ENCODE assay signal across 18 cellular contexts in the genomic region with DNA sequence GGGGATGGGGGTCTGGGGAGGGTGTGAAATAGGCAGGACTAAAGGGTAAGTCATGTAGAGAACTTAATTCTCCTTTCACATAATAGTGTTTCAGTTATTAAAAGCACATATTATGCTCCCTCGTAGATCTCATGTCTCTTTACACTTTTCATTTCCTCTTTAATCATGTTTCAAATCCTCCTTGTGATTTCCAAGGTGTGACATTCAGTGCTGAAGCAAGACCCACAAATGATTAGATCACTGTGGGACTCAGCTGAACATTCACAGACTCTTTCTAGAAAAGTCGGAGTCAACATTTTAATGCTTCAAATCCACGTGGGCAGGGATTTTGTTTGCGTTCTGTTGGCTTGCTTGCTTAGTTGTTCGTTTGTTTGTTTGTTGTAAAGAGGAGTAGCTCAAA. TPM values are rescaled to one million over a fixed set of nuclear protein-coding genes. Genes with fewer than 3 reads are reported as not detected.
DNase-seq lines count a peak whose midpoint lies in the region; ATAC-seq lines count a peak whose summit lies in the region.
"Had no signal": no experiment of that assay in that cellular context is flagged by ENCODE, and none has a peak within 500 bp of the region (broad histone marks: within the 10 kb centered on the region; RNA-seq: fewer than 3 reads in every experiment).

No MANE protein-coding gene starts in this region.

- H3K36me3 Mint-ChIP-seq in activated naive CD4-positive, alpha-beta T cell treated with anti-CD3 and anti-CD28 coated beads, Interleukin-2, amount 50 U/mL, for 72 hours = no peaks in the 10 kb centered on the region

- no peak overlapping the region for H3K27ac Mint-ChIP-seq in activated naive CD4-positive, alpha-beta T cell treated with anti-CD3 and anti-CD28 coated beads, Interleukin-2, amount 50 U/mL, for 72 hours
- H3K27ac Mint-ChIP-seq: activated naive CD8-positive, alpha-beta T cell treated with anti-CD3 and anti-CD28 coated beads, Interleukin-2, amount 50 U/mL, for 24 hours; activated T-helper 17 cell treated with anti-CD3 and anti-CD28 coated beads, Interleukin-2, amount 50 U/mL, for 72 hours; stimulated activated naive CD8-positive, alpha-beta T cell treated with anti-CD3 and anti-CD28 coated beads, Interleukin-15, amount 100 ng/mL, for 72 hours had no signal

- DNase-seq in CD1c-positive myeloid dendritic cell (ENCODE audit: extremely low spot score) = peak; percentile 57
- DNase-seq in Ammon's horn (ENCODE audit: low spot score) = no peak
- no peak for DNase-seq in activated naive CD4-positive, alpha-beta T cell treated with anti-CD3 and anti-CD28 coated beads, Interleukin-2, amount 50 U/mL, for 72 hours (ENCODE audit: low spot score in 2 of 2)
- DNase-seq in SHP77 (lab: John Stamatoyannopoulos, UW) = no peak
- DNase-seq in epidermal melanocyte (ENCODE audit: insufficient read length, low spot score) = no peak
- DNase-seq: activated naive CD8-positive, alpha-beta T cell treated with anti-CD3 and anti-CD28 coated beads, Interleukin-2, amount 50 U/mL, for 24 hours; GF-D8; NCI-H1436; NCI-H345; NK-92 treated with Interleukin-12 subunit alpha and Interleukin-12 subunit beta, amount 100 ng/mL, for 24 hours; sigmoid colon; stimulated activated naive CD8-positive, alpha-beta T cell treated with anti-CD3 and anti-CD28 coated beads, Interleukin-15, amount 100 ng/mL, for 72 hours; upper lobe of left lung had no signal

- no peaks in the 10 kb centered on the region for H3K9me3 Mint-ChIP-seq in activated naive CD4-positive, alpha-beta T cell treated with anti-CD3 and anti-CD28 coated beads, Interleukin-2, amount 50 U/mL, for 72 hours
- H3K9me3 Mint-ChIP-seq: activated naive CD8-positive, alpha-beta T cell treated with anti-CD3 and anti-CD28 coated beads, Interleukin-2, amount 50 U/mL, for 24 hours; activated T-helper 17 cell treated with anti-CD3 and anti-CD28 coated beads, Interleukin-2, amount 50 U/mL, for 72 hours; stimulated activated naive CD8-positive, alpha-beta T cell treated with anti-CD3 and anti-CD28 coated beads, Interleukin-15, amount 100 ng/mL, for 72 hours had no signal

- peak; percentile 66 for ATAC-seq in GM19328 (IDR thresholded peaks at IDR 0.05; ENCODE audit: unreplicated experiment)
- ATAC-seq in GM21786 (IDR thresholded peaks at IDR 0.05; ENCODE audit: unreplicated experiment) = peak; percentile 71
- peak; percentile 70 for ATAC-seq in HG03469 (IDR thresholded peaks at IDR 0.05; ENCODE audit: unreplicated experiment)
- no peak for ATAC-seq in activated naive CD4-positive, alpha-beta T cell treated with anti-CD3 and anti-CD28 coated beads, Interleukin-2, amount 50 U/mL, for 72 hours
- ATAC-seq: activated naive CD8-positive, alpha-beta T cell treated with anti-CD3 and anti-CD28 coated beads, Interleukin-2, amount 50 U/mL, for 24 hours; activated T-helper 17 cell treated with anti-CD3 and anti-CD28 coated beads, Interleukin-2, amount 50 U/mL, for 72 hours; esophagus mucosa; stimulated activated naive CD8-positive, alpha-beta T cell treated with anti-CD3 and anti-CD28 coated beads, Interleukin-15, amount 100 ng/mL, for 72 hours had no signal

RNA-seq across cellular contexts. Expression of gene CALCRL, which starts 34.7 kb away (rescaled TPM):
- 1 to 10 TPM; 1.5 to 2.0 TPM for total RNA-seq in activated naive CD4-positive, alpha-beta T cell treated with anti-CD3 and anti-CD28 coated beads, Interleukin-2, amount 50 U/mL, for 72 hours

Comparison
In these comparisons a context has a peak if more than half of its experiments do, and no peak if none do; other contexts are left out.
1. ATAC-seq: peak in GM19328 (single experiment), GM21786 (single experiment) and HG03469 (single experiment); none in activated naive CD4-positive, alpha-beta T cell treated with anti-CD3 and anti-CD28 coated beads, Interleukin-2, amount 50 U/mL, for 72 hours (0 of 2).